Comparison of ENCODE assay signal across 1 cellular context in the genomic region with DNA sequence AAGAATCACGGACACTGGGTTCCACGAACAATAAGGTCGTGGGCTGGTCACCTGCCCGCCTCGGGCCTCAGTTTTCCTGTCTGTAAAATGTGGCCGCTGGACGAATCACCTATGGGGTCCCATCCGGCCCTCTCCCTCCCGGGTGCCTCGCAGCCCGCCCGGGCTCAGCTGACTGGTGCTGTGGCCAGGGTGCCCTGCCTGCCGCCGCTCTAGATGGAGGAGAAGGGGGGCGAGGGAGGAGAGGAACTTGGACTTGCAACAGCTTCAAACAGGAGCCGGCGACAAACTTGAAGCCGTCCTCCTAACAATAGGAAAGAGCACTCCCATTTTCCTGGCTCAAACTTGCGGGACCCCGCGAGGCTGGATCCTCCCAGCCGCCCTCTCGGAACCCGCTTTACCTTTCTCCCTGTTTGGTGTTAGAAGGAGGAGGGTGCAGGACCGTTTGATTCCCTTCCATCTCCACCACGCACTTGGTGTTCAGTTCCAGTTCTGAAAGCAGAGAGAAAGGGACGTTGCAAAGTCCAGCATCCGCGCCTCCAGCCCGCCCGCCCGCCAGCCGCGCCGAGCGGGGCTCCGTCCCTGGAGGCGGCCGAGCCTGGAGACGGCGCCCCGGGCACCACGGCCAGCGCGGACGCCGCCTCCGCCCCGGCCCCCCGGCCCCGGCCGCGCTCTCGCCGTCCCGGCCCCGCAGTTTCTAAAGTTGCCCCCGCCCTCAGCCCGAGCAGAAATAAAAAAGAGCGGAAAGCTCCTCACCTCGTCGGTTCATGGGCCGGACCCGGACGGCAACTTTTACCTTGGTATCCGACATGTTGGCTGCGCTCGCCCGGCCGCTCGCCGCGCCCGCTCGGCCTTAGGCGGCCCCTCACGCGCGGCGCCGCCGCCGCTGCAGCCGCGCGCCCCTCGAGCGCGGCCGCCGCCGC.
TF ChIP-seq lines count a peak whose summit lies in the region.

No MANE protein-coding gene starts in this region.

TF ChIP-seq in HepG2, 621 proteins besides CTCF, POLR2A, EP300 and RAD21 (continued from another document and continues in another):
- TF ChIP-seq, protein P1, sequence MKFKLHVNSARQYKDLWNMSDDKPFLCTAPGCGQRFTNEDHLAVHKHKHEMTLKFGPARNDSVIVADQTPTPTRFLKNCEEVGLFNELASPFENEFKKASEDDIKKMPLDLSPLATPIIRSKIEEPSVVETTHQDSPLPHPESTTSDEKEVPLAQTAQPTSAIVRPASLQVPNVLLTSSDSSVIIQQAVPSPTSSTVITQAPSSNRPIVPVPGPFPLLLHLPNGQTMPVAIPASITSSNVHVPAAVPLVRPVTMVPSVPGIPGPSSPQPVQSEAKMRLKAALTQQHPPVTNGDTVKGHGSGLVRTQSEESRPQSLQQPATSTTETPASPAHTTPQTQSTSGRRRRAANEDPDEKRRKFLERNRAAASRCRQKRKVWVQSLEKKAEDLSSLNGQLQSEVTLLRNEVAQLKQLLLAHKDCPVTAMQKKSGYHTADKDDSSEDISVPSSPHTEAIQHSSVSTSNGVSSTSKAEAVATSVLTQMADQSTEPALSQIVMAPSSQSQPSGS (CRISPR knock-in tag; IDR thresholded peaks at IDR 0.05): no peak; the same call in 1 of the 2 replicates
- 0 out of 2 replicates have a peak, but pooled peaks have one; percentile 59 for TF ChIP-seq ZNF256 (CRISPR knock-in tag; conservative IDR thresholded peaks at IDR 0.05)
- peak; percentile 67; the same call in 1 of the 2 replicates for TF ChIP-seq MYPOP (CRISPR knock-in tag; IDR thresholded peaks at IDR 0.05)
- peak; percentile 78; the same call in 1 of the 2 replicates for TF ChIP-seq NRL (CRISPR knock-in tag; IDR thresholded peaks at IDR 0.05; ENCODE audit: borderline replicate concordance)
- TF ChIP-seq ZSCAN25 (CRISPR knock-in tag; IDR thresholded peaks at IDR 0.05): no peak
- TF ChIP-seq BRD4 (CRISPR knock-in tag; IDR thresholded peaks at IDR 0.05): peak; percentile 69; the same call in 1 of the 2 replicates
- peak; percentile 62 for TF ChIP-seq ZNF331 (CRISPR knock-in tag; IDR thresholded peaks at IDR 0.05)
- no peak for TF ChIP-seq TEAD2 (CRISPR knock-in tag; IDR thresholded peaks at IDR 0.05)
- no peak for TF ChIP-seq SYNCRIP (IDR thresholded peaks at IDR 0.05; ENCODE audit: insufficient read depth, low read depth, low read length)
- TF ChIP-seq ARID5B (CRISPR knock-in tag; IDR thresholded peaks at IDR 0.05): peak; percentile 46
- peak; percentile 54 for TF ChIP-seq YY1 (IDR thresholded peaks at IDR 0.05; ENCODE audit: insufficient read depth, insufficient replicate concordance, low read depth, low read length)
- no peak for TF ChIP-seq MEIS1 (CRISPR knock-in tag; IDR thresholded peaks at IDR 0.05; ENCODE audit: borderline replicate concordance)
- TF ChIP-seq, protein P2, sequence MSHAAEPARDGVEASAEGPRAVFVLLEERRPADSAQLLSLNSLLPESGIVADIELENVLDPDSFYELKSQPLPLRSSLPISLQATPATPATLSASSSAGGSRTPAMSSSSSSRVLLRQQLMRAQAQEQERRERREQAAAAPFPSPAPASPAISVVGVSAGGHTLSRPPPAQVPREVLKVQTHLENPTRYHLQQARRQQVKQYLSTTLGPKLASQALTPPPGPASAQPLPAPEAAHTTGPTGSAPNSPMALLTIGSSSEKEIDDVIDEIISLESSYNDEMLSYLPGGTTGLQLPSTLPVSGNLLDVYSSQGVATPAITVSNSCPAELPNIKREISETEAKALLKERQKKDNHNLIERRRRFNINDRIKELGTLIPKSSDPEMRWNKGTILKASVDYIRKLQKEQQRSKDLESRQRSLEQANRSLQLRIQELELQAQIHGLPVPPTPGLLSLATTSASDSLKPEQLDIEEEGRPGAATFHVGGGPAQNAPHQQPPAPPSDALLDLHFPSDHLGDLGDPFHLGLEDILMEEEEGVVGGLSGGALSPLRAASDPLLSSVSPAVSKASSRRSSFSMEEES (CRISPR knock-in tag; IDR thresholded peaks at IDR 0.05): 0 out of 2 replicates have a peak, but pooled peaks have one; percentile 25
- TF ChIP-seq ZNF670 (CRISPR knock-in tag; IDR thresholded peaks at IDR 0.05; ENCODE audit: borderline replicate concordance): no peak
- TF ChIP-seq ZNF83 (CRISPR knock-in tag; IDR thresholded peaks at IDR 0.05; ENCODE audit: borderline replicate concordance): no peak
- TF ChIP-seq, protein P3, sequence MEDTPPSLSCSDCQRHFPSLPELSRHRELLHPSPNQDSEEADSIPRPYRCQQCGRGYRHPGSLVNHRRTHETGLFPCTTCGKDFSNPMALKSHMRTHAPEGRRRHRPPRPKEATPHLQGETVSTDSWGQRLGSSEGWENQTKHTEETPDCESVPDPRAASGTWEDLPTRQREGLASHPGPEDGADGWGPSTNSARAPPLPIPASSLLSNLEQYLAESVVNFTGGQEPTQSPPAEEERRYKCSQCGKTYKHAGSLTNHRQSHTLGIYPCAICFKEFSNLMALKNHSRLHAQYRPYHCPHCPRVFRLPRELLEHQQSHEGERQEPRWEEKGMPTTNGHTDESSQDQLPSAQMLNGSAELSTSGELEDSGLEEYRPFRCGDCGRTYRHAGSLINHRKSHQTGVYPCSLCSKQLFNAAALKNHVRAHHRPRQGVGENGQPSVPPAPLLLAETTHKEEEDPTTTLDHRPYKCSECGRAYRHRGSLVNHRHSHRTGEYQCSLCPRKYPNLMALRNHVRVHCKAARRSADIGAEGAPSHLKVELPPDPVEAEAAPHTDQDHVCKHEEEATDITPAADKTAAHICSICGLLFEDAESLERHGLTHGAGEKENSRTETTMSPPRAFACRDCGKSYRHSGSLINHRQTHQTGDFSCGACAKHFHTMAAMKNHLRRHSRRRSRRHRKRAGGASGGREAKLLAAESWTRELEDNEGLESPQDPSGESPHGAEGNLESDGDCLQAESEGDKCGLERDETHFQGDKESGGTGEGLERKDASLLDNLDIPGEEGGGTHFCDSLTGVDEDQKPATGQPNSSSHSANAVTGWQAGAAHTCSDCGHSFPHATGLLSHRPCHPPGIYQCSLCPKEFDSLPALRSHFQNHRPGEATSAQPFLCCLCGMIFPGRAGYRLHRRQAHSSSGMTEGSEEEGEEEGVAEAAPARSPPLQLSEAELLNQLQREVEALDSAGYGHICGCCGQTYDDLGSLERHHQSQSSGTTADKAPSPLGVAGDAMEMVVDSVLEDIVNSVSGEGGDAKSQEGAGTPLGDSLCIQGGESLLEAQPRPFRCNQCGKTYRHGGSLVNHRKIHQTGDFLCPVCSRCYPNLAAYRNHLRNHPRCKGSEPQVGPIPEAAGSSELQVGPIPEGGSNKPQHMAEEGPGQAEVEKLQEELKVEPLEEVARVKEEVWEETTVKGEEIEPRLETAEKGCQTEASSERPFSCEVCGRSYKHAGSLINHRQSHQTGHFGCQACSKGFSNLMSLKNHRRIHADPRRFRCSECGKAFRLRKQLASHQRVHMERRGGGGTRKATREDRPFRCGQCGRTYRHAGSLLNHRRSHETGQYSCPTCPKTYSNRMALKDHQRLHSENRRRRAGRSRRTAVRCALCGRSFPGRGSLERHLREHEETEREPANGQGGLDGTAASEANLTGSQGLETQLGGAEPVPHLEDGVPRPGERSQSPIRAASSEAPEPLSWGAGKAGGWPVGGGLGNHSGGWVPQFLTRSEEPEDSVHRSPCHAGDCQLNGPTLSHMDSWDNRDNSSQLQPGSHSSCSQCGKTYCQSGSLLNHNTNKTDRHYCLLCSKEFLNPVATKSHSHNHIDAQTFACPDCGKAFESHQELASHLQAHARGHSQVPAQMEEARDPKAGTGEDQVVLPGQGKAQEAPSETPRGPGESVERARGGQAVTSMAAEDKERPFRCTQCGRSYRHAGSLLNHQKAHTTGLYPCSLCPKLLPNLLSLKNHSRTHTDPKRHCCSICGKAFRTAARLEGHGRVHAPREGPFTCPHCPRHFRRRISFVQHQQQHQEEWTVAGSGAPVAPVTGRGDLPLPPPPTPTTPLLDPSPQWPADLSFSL (CRISPR knock-in tag; IDR thresholded peaks at IDR 0.05): no peak
- peak; percentile 44; the same call in 1 of the 2 replicates for TF ChIP-seq MYC (CRISPR knock-in tag; IDR thresholded peaks at IDR 0.05; ENCODE audit: borderline replicate concordance)
- TF ChIP-seq, protein P4, sequence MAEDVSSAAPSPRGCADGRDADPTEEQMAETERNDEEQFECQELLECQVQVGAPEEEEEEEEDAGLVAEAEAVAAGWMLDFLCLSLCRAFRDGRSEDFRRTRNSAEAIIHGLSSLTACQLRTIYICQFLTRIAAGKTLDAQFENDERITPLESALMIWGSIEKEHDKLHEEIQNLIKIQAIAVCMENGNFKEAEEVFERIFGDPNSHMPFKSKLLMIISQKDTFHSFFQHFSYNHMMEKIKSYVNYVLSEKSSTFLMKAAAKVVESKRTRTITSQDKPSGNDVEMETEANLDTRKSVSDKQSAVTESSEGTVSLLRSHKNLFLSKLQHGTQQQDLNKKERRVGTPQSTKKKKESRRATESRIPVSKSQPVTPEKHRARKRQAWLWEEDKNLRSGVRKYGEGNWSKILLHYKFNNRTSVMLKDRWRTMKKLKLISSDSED (CRISPR knock-in tag; IDR thresholded peaks at IDR 0.05): no peak
- 0 out of 2 replicates have a peak, but pooled peaks have one; percentile 5 for TF ChIP-seq NCOA2 (CRISPR knock-in tag; IDR thresholded peaks at IDR 0.05)
- TF ChIP-seq PAX8 (CRISPR knock-in tag; IDR thresholded peaks at IDR 0.05; ENCODE audit: borderline replicate concordance): no peak
- no peak for TF ChIP-seq ZMAT5 (CRISPR knock-in tag; IDR thresholded peaks at IDR 0.05; ENCODE audit: borderline replicate concordance, low read depth)
- peak; percentile 65; the same call in 1 of the 2 replicates for TF ChIP-seq ZBTB7B (CRISPR knock-in tag; IDR thresholded peaks at IDR 0.05)
- no peak for TF ChIP-seq MBD4 (IDR thresholded peaks at IDR 0.05; ENCODE audit: borderline replicate concordance, low read length)
- TF ChIP-seq IKZF1 (IDR thresholded peaks at IDR 0.05): no peak
- no peak for TF ChIP-seq LCORL (IDR thresholded peaks at IDR 0.05)
- peak; percentile 30; the same call in 1 of the 2 replicates for TF ChIP-seq LCORL (CRISPR knock-in tag; IDR thresholded peaks at IDR 0.05)
- TF ChIP-seq HOXD1 (CRISPR knock-in tag; IDR thresholded peaks at IDR 0.05): no peak
- peak; percentile 67 for TF ChIP-seq PHF8 (CRISPR knock-in tag; IDR thresholded peaks at IDR 0.05)
- no peak for TF ChIP-seq SNAI1 (CRISPR knock-in tag; IDR thresholded peaks at IDR 0.05; ENCODE audit: borderline replicate concordance)
- TF ChIP-seq ZNF362 (CRISPR knock-in tag; IDR thresholded peaks at IDR 0.05; ENCODE audit: borderline replicate concordance): no peak
- no peak for TF ChIP-seq ZNF280D (CRISPR knock-in tag; IDR thresholded peaks at IDR 0.05)
